ENCODE assay signal across 1 cellular context in the genomic region with DNA sequence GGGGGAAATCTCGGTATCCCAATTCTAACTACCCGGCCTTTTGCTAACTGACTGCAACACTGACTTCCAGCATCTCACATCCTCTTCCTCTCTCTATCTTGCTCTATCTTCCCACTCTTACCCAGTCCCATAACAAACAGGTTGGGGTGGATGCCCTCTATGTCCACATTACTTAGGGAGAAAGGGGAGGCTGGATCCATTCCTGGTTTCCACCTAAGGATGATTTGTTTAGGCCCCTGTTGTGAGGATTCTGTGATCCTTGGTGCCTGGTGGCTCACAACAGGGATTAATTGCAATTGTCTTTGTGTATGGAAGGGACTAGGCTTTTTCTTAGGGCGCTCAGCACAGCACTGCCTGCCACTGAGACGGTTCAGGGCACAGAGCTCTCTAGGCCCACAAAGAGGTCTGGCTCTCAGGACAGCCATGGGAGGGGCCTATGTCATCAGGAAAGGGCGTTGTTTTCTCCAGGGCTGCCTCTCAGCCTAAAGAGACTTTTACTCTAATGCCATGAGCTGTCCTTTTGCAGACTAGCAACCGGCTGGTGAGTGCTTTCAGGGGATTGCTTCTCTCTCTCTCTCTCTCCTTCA.
TF ChIP-seq lines count a peak whose summit lies in the region.

No MANE protein-coding gene starts in this region.

TF ChIP-seq in HepG2, 621 proteins besides CTCF, POLR2A, EP300 and RAD21 (continued from another document):
- no peak for TF ChIP-seq PHF20 (CRISPR knock-in tag; IDR thresholded peaks at IDR 0.05)
- TF ChIP-seq, protein P1, sequence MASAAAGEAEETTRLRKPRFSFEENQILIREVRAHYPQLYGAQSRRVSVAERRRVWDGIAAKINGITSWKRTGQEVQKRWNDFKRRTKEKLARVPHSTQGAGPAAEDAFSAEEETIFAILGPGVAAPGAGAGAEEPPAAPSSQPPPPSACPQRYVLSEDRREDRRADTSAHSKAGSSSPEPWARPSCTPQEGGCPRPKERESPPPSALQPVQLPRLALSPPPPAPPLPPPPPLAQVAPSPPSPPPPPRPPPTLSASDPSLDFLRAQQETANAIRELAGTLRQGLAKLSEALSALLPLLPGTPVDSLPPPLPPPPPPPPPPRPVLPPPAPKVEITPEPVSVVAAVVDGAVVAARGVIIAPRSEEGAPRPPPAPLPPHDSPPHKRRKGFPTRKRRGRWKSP (CRISPR knock-in tag; IDR thresholded peaks at IDR 0.05), result no peak
- TF ChIP-seq ZKSCAN1 (IDR thresholded peaks at IDR 0.05; ENCODE audit: low read length), result no peak
- TF ChIP-seq, protein P2, sequence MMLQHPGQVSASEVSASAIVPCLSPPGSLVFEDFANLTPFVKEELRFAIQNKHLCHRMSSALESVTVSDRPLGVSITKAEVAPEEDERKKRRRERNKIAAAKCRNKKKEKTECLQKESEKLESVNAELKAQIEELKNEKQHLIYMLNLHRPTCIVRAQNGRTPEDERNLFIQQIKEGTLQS (CRISPR knock-in tag; IDR thresholded peaks at IDR 0.05), result no peak
- no peak for TF ChIP-seq ZNF34 (CRISPR knock-in tag; IDR thresholded peaks at IDR 0.05; ENCODE audit: borderline replicate concordance)
- TF ChIP-seq, protein P3, sequence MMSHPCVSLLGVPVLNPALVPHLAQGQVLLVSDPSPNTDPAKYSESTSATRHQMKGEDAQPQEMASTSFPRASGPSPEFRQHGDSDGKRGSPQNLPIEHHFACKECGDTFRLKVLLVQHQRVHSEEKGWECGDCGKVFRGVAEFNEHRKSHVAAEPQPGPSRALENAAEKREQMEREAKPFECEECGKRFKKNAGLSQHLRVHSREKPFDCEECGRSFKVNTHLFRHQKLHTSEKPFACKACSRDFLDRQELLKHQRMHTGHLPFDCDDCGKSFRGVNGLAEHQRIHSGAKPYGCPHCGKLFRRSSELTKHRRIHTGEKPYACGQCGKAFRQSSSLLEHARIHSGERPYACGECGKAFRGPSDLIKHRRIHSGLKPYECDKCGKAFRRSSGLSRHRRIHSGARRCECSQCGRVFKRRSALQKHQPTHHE (CRISPR knock-in tag; IDR thresholded peaks at IDR 0.05; ENCODE audit: borderline replicate concordance), result no peak
- TF ChIP-seq RARA (CRISPR knock-in tag; IDR thresholded peaks at IDR 0.05), result no peak
- no peak for TF ChIP-seq NFRKB (IDR thresholded peaks at IDR 0.05)
- no peak for TF ChIP-seq SMARCC2 (IDR thresholded peaks at IDR 0.05)
